ENCODE assay signal across 8 cellular contexts in genomic region chr18:72866901-72867701, GRCh38. TPM values are rescaled to one million over a fixed set of nuclear protein-coding genes. Genes with fewer than 3 reads are reported as not detected.
DNase-seq lines count a peak whose midpoint lies in the region; ATAC-seq and TF ChIP-seq lines count a peak whose summit lies in the region.

No MANE protein-coding gene starts in this region.

- H3K27ac Mint-ChIP-seq in progenitor cell of endocrine pancreas = peak overlapping the region; percentile 0

- no peaks in the 10 kb centered on the region for H3K9me2 ChIP-seq in Loucy (replicated peaks; ENCODE audit: low read depth, low read length)

- peaks cover 50% of the 10 kb centered on the region for H3K4me1 ChIP-seq in Loucy (ENCODE audit: insufficient read depth, low read length, poor library complexity, severe bottlenecking)
- H3K4me1 ChIP-seq in adrenal gland (replicated peaks in 1 of 2) = no peaks in the 10 kb centered on the region

- H3K36me3 ChIP-seq in Loucy (ENCODE audit: insufficient read depth, low read length) = peaks cover 16% of the 10 kb centered on the region; the same call in 1 of the 2 replicates
- H3K36me3 ChIP-seq in adrenal gland (replicated peaks in 1 of 2) = no peaks in the 10 kb centered on the region

- ATAC-seq in GM18867 (IDR thresholded peaks at IDR 0.05; ENCODE audit: unreplicated experiment) = no peak

- H3K79me2 ChIP-seq in Loucy (ENCODE audit: insufficient read depth, low read length) = peaks cover 78% of the 10 kb centered on the region

- TF ChIP-seq CTCF in GM10266 (IDR thresholded peaks at IDR 0.05; ENCODE audit: control insufficient read depth, insufficient read depth, low read depth, missing control alignments) = no peak
- TF ChIP-seq CTCF in Loucy (conservative IDR thresholded peaks at IDR 0.05; ENCODE audit: low read length) = no peak
- TF ChIP-seq CTCF in progenitor cell of endocrine pancreas (IDR thresholded peaks at IDR 0.05; ENCODE audit: unreplicated experiment) = no peak
- no peak for TF ChIP-seq CTCF in adrenal gland (IDR thresholded peaks at IDR 0.05)

- intact Hi-C loops in adrenal gland (cut with DNase I) = no loop called here

- H3F3A ChIP-seq in Loucy (ENCODE audit: low read depth) = peaks cover 3% of the 10 kb centered on the region; the same call in 1 of the 2 replicates

- H3K4me3 Mint-ChIP-seq in progenitor cell of endocrine pancreas (ENCODE audit: low read depth) = peak overlapping the region; percentile 85

- no peaks in the 10 kb centered on the region for H3K9me3 Mint-ChIP-seq in progenitor cell of endocrine pancreas (ENCODE audit: low read depth)

- TF ChIP-seq POLR2A in adrenal gland (IDR thresholded peaks at IDR 0.05) = no peak

- WGBS in adrenal gland, 4 donors = 1% methylated on average over 49 to 96 of the region's 96 CpGs

- H3K36me3 Mint-ChIP-seq in progenitor cell of endocrine pancreas (ENCODE audit: insufficient read depth) = peaks cover 18% of the 10 kb centered on the region

- H3K4me3 ChIP-seq in Loucy (ENCODE audit: low read length, poor library complexity, severe bottlenecking) (peak overlapping the region; percentile 85), adrenal gland (no peak overlapping the region)

- peak overlapping the region; percentile 87 for H3K4me2 ChIP-seq in Loucy (ENCODE audit: low read depth, low read length, poor library complexity, severe bottlenecking)

- peak overlapping the region; percentile 76 for H3K9ac ChIP-seq in Loucy (ENCODE audit: low read depth, low read length, poor library complexity, severe bottlenecking)

- peak overlapping the region; percentile 91 for H2AFZ ChIP-seq in Loucy (ENCODE audit: low read length)

- DNase-seq in GM10266 (ENCODE audit: extremely low spot score) (peak; percentile 55), caudate nucleus (lab: John Stamatoyannopoulos, UW) (peak in 8 of 61 donors; percentile 20 to 55 (median 43)), progenitor cell of endocrine pancreas (ENCODE audit: low spot score, unreplicated experiment) (peak; percentile 27), C1 segment of cervical spinal cord (lab: John Stamatoyannopoulos, UW) (no peak), adrenal gland (no peak), NCI-H524 treated with DMSO at 0.1 percent for 48 hours (lab: John Stamatoyannopoulos, UW) (no peak)

- H3K27me3 ChIP-seq in Loucy (ENCODE audit: insufficient read depth, low read length, poor library complexity, severe bottlenecking) (no peaks in the 10 kb centered on the region), adrenal gland (peaks cover 28% of the 10 kb centered on the region)

- H3K4me1 Mint-ChIP-seq in progenitor cell of endocrine pancreas (ENCODE audit: low read depth) = peaks cover 19% of the 10 kb centered on the region

- peaks cover 26% of the 10 kb centered on the region for H3K27me3 Mint-ChIP-seq in progenitor cell of endocrine pancreas

- H3K9me3 ChIP-seq in Loucy (ENCODE audit: insufficient read depth, low read depth, low read length) (no peaks in the 10 kb centered on the region), adrenal gland (replicated peaks in 1 of 3) (no peaks in the 10 kb centered on the region)

- H4K20me1 ChIP-seq in Loucy (ENCODE audit: insufficient read depth, low read length, poor library complexity, severe bottlenecking) = peaks cover 17% of the 10 kb centered on the region

- H3K27ac ChIP-seq in caudate nucleus (ENCODE audit: low read depth, low read length) = peak overlapping the region; percentile 36
- H3K27ac ChIP-seq in adrenal gland = no peak overlapping the region

RNA-seq across cellular contexts. Expression of gene NETO1, which starts 0.7 kb away (rescaled TPM):
- total RNA-seq in progenitor cell of endocrine pancreas (52.4 and 57.5 TPM in 2 replicates), adrenal gland (under 1 TPM in 1 of 8 donors, not detected in 7; 0.14 TPM)
- polyA plus RNA-seq in adrenal gland = under 1 TPM in 1 of 3 donors, not detected in 2; 0.10 TPM

Comparison
In these comparisons a context has a peak if more than half of its experiments do, and no peak if none do; other contexts are left out.
1. DNase-seq: peak in GM10266 (single experiment) and progenitor cell of endocrine pancreas (single experiment); none in C1 segment of cervical spinal cord (0 of 14), adrenal gland (0 of 7) and NCI-H524 treated with DMSO at 0.1 percent for 48 hours (single experiment).
2. RNA of gene NETO1, which starts 0.7 kb away (total RNA-seq): 52.4 to 57.5 TPM in progenitor cell of endocrine pancreas; 0.14 TPM in adrenal gland; every median in the first group is over 10 times any median in the second.